Comparison of ENCODE assay signal across 30 cellular contexts in genomic region chr11:19429108-19429760, GRCh38.
A peak's percentile ranks its signal among the peaks of the same experiment; 100 is the strongest.
DNase-seq lines count a peak whose midpoint lies in the region; ATAC-seq and TF ChIP-seq lines count a peak whose summit lies in the region.
"Had no signal": no experiment of that assay in that cellular context is flagged by ENCODE, and none has a peak within 500 bp of the region (broad histone marks: within the 10 kb centered on the region; RNA-seq: fewer than 3 reads in every experiment).

No MANE protein-coding gene starts in this region.

- no peak for DNase-seq in left ventricle myocardium superior
- DNase-seq in right cardiac atrium: no peak
- DNase-seq in NOMO-1 (lab: John Stamatoyannopoulos, UW; ENCODE audit: unreplicated experiment in 2 of 2): peak; percentile 25 to 63
- DNase-seq in esophagus muscularis mucosa (ENCODE audit: extremely low spot score): peak; percentile 64
- no peak for DNase-seq in activated naive CD8-positive, alpha-beta T cell treated with anti-CD3 and anti-CD28 coated beads for 36 hours
- no peak for DNase-seq in mucosa of gallbladder (ENCODE audit: low spot score)
- DNase-seq in GDM1 (lab: John Stamatoyannopoulos, UW): no peak
- DNase-seq: activated CD4-positive, alpha-beta T cell treated with anti-CD3 and anti-CD28 coated beads, Interleukin-2, amount 50 U/mL, for 48 hours; activated CD4-positive, CD25-positive, alpha-beta regulatory T cell treated with anti-CD3 and anti-CD28 coated beads, Interleukin-2, amount 50 U/mL, for 72 hours; activated gamma-delta T cell treated with Interleukin-2 at 50 U/mL for 16 hours; activated T-cell treated with anti-CD3 and anti-CD28 coated beads, Interleukin-2, amount 50 U/mL, for 48 hours; effector memory CD4-positive, alpha-beta T cell; erythroblast; glutamatergic neuron; islet precursor cell; KBM-7; midbrain; naive thymus-derived CD4-positive, alpha-beta T cell; NCI-H446; NCI-H82; OCI-M1; SHP77 treated with DMSO at 0.1 percent for 48 hours; stimulated activated CD4-positive, alpha-beta T cell treated with anti-CD3 and anti-CD28 coated beads, Interleukin-4, amount 100 ng/mL, for 24 hours; T-helper 2 cell had no signal

- no peaks in the 10 kb centered on the region for H3K4me1 Mint-ChIP-seq in activated naive CD8-positive, alpha-beta T cell treated with anti-CD3 and anti-CD28 coated beads for 36 hours
- H3K4me1 Mint-ChIP-seq: naive thymus-derived CD4-positive, alpha-beta T cell had no signal

- no peak overlapping the region for H3K27ac ChIP-seq in right cardiac atrium (ENCODE audit: low read length)
- no peak overlapping the region for H3K27ac ChIP-seq in esophagus muscularis mucosa (replicated peaks in 1 of 4)
- H3K27ac ChIP-seq: ascending aorta, cardiac muscle cell, coronary artery had no signal

- no peaks in the 10 kb centered on the region for H3K27me3 ChIP-seq in right cardiac atrium (ENCODE audit: control insufficient read depth, insufficient read depth)
- peaks cover 0 to 23% (median 3%) of the 10 kb centered on the region in 4 donors for H3K27me3 ChIP-seq in esophagus muscularis mucosa
- H3K27me3 ChIP-seq: ascending aorta, cardiac muscle cell had no signal

- WGBS in right cardiac atrium: 92% methylated on average over 3 of the region's 3 CpGs
- 67% methylated on average over 3 of the region's 3 CpGs for WGBS in esophagus muscularis mucosa

- H3K4me3 ChIP-seq in right cardiac atrium (ENCODE audit: low read length) (no peak overlapping the region), esophagus muscularis mucosa (no peak overlapping the region)
- H3K4me3 ChIP-seq: ascending aorta, cardiac muscle cell, coronary artery had no signal

- no peak for TF ChIP-seq CTCF in esophagus muscularis mucosa (IDR thresholded peaks at IDR 0.05)

- ATAC-seq in left ventricle myocardium superior (peak; percentile 39), right cardiac atrium (no peak), HG03378 (IDR thresholded peaks at IDR 0.05; ENCODE audit: unreplicated experiment) (no peak)
- ATAC-seq: naive thymus-derived CD4-positive, alpha-beta T cell had no signal

- H3K4me3 Mint-ChIP-seq in activated naive CD8-positive, alpha-beta T cell treated with anti-CD3 and anti-CD28 coated beads for 36 hours: no peak overlapping the region
- H3K4me3 Mint-ChIP-seq: naive thymus-derived CD4-positive, alpha-beta T cell; type B pancreatic cell had no signal

- no peak for TF ChIP-seq EP300 in esophagus muscularis mucosa (IDR thresholded peaks at IDR 0.05)

- TF ChIP-seq POLR2A in esophagus muscularis mucosa (IDR thresholded peaks at IDR 0.05; ENCODE audit: low read depth): no peak

- intact Hi-C loops in left ventricle myocardium superior (cut with micrococcal nuclease) (no loop called here), right cardiac atrium (cut with DNase I) (no loop called here), esophagus muscularis mucosa (cut with DNase I) (no loop called here)

- H3K9me3 Mint-ChIP-seq in activated naive CD8-positive, alpha-beta T cell treated with anti-CD3 and anti-CD28 coated beads for 36 hours: no peaks in the 10 kb centered on the region
- H3K9me3 Mint-ChIP-seq: type B pancreatic cell had no signal

- H3K4me1 ChIP-seq in right cardiac atrium (ENCODE audit: control insufficient read depth, insufficient read depth, low read length) (peaks cover 5% of the 10 kb centered on the region), esophagus muscularis mucosa (no peaks in the 10 kb centered on the region)
- H3K4me1 ChIP-seq: ascending aorta had no signal

- no peaks in the 10 kb centered on the region for H3K9me3 ChIP-seq in right cardiac atrium (ENCODE audit: control insufficient read depth, low read length)
- H3K9me3 ChIP-seq in esophagus muscularis mucosa: no peaks in the 10 kb centered on the region
- H3K9me3 ChIP-seq: ascending aorta had no signal

- H3K36me3 ChIP-seq in esophagus muscularis mucosa: no peaks in the 10 kb centered on the region
- H3K36me3 ChIP-seq: ascending aorta, cardiac muscle cell had no signal

- peaks cover 49% of the 10 kb centered on the region for H3K27me3 Mint-ChIP-seq in activated naive CD8-positive, alpha-beta T cell treated with anti-CD3 and anti-CD28 coated beads for 36 hours

- H3K36me3 Mint-ChIP-seq in activated naive CD8-positive, alpha-beta T cell treated with anti-CD3 and anti-CD28 coated beads for 36 hours: no peaks in the 10 kb centered on the region
- H3K36me3 Mint-ChIP-seq: naive thymus-derived CD4-positive, alpha-beta T cell; type B pancreatic cell had no signal

- H3K27ac Mint-ChIP-seq in activated naive CD8-positive, alpha-beta T cell treated with anti-CD3 and anti-CD28 coated beads for 36 hours: no peak overlapping the region
- H3K27ac Mint-ChIP-seq: naive thymus-derived CD4-positive, alpha-beta T cell; progenitor cell of endocrine pancreas; type B pancreatic cell had no signal

Comparison
In these comparisons a context has a peak if more than half of its experiments do, and no peak if none do; other contexts are left out.
1. DNase-seq: peak in NOMO-1 (2 of 2) and esophagus muscularis mucosa (single experiment); none in left ventricle myocardium superior (single experiment), right cardiac atrium (0 of 3), activated naive CD8-positive, alpha-beta T cell treated with anti-CD3 and anti-CD28 coated beads for 36 hours (single experiment), mucosa of gallbladder (single experiment) and GDM1 (single experiment).